Comparison of ENCODE assay signal across 1 cellular context in the genomic region with DNA sequence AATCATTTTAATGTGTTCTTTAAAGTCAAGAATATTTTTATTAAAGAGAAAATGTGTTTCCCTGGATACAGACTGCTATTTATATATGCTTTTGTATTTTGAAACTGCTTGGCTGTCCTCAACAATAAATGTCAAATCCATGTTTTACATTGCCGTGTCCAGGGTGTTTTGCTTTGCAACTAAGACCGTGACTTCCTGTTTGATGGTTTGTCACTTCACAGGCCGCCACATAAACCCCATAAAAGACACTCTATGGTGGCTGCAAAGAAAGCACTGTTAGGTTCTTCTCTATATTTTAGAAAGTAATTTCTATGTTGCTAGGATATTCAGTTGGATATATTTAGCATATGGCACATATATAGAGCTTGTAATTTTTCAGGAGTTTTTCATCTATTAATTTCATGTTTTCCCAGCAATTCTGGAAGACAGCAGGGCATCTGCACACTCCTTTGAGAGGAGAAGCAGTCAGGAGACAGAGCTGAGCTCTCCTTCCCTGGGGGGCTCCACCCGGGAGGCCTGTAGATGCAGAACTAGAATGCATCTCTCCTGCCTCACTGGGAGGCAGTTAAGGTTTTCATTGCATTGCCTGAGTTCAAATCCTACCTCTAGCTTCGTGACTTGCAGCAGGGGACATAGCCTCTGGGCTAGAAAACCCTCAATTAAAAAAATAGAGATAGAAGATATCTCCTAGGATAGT.
A peak's percentile ranks its signal among the peaks of the same experiment; 100 is the strongest.
TF ChIP-seq lines count a peak whose summit lies in the region.

No MANE protein-coding gene starts in this region.

TF ChIP-seq in GM12878, 131 proteins besides CTCF, POLR2A, EP300 and RAD21:
- TF ChIP-seq, protein P1, sequence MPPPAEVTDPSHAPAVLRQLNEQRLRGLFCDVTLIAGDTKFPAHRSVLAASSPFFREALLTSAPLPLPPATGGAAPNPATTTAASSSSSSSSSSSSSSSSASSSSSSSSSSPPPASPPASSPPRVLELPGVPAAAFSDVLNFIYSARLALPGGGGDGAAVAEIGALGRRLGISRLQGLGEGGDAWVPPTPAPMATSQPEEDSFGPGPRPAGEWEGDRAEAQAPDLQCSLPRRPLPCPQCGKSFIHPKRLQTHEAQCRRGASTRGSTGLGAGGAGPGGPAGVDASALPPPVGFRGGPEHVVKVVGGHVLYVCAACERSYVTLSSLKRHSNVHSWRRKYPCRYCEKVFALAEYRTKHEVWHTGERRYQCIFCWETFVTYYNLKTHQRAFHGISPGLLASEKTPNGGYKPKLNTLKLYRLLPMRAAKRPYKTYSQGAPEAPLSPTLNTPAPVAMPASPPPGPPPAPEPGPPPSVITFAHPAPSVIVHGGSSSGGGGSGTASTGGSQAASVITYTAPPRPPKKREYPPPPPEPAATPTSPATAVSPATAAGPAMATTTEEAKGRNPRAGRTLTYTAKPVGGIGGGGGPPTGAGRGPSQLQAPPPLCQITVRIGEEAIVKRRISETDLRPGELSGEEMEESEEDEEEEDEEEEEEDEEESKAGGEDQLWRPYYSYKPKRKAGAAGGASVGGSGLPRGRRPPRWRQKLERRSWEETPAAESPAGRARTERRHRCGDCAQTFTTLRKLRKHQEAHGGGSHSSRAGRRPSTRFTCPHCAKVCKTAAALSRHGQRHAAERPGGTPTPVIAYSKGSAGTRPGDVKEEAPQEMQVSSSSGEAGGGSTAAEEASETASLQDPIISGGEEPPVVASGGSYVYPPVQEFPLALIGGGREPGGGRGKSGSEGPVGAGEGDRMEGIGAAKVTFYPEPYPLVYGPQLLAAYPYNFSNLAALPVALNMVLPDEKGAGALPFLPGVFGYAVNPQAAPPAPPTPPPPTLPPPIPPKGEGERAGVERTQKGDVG (CRISPR knock-in tag; IDR thresholded peaks at IDR 0.05): no peak
- TF ChIP-seq ASH2L (IDR thresholded peaks at IDR 0.05; ENCODE audit: borderline replicate concordance, low read depth): no peak
- TF ChIP-seq, protein P2, sequence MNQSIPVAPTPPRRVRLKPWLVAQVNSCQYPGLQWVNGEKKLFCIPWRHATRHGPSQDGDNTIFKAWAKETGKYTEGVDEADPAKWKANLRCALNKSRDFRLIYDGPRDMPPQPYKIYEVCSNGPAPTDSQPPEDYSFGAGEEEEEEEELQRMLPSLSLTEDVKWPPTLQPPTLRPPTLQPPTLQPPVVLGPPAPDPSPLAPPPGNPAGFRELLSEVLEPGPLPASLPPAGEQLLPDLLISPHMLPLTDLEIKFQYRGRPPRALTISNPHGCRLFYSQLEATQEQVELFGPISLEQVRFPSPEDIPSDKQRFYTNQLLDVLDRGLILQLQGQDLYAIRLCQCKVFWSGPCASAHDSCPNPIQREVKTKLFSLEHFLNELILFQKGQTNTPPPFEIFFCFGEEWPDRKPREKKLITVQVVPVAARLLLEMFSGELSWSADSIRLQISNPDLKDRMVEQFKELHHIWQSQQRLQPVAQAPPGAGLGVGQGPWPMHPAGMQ (IDR thresholded peaks at IDR 0.05; ENCODE audit: borderline replicate concordance): no peak
- TF ChIP-seq BACH1 (IDR thresholded peaks at IDR 0.05; ENCODE audit: borderline replicate concordance): no peak
- TF ChIP-seq SMARCA5 (IDR thresholded peaks at IDR 0.05): no peak
- no peak for TF ChIP-seq BRCA1 (IDR thresholded peaks at IDR 0.05; ENCODE audit: low read depth, low read length)
- TF ChIP-seq EED (IDR thresholded peaks at IDR 0.05; ENCODE audit: low read depth): no peak
- TF ChIP-seq, protein P3, sequence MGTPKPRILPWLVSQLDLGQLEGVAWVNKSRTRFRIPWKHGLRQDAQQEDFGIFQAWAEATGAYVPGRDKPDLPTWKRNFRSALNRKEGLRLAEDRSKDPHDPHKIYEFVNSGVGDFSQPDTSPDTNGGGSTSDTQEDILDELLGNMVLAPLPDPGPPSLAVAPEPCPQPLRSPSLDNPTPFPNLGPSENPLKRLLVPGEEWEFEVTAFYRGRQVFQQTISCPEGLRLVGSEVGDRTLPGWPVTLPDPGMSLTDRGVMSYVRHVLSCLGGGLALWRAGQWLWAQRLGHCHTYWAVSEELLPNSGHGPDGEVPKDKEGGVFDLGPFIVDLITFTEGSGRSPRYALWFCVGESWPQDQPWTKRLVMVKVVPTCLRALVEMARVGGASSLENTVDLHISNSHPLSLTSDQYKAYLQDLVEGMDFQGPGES (IDR thresholded peaks at IDR 0.05): no peak
- TF ChIP-seq LARP7 (IDR thresholded peaks at IDR 0.05): no peak
- TF ChIP-seq BHLHE40 (IDR thresholded peaks at IDR 0.05; ENCODE audit: borderline replicate concordance in 1 of 2, low read depth in 2 of 2, low read length in 1 of 2): peak; percentile 74 to 87
- TF ChIP-seq, protein P4, sequence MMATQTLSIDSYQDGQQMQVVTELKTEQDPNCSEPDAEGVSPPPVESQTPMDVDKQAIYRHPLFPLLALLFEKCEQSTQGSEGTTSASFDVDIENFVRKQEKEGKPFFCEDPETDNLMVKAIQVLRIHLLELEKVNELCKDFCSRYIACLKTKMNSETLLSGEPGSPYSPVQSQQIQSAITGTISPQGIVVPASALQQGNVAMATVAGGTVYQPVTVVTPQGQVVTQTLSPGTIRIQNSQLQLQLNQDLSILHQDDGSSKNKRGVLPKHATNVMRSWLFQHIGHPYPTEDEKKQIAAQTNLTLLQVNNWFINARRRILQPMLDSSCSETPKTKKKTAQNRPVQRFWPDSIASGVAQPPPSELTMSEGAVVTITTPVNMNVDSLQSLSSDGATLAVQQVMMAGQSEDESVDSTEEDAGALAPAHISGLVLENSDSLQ (IDR thresholded peaks at IDR 0.05): peak; percentile 41; the same call in 1 of the 2 replicates
- TF ChIP-seq RUNX3 (IDR thresholded peaks at IDR 0.05; ENCODE audit: low read length): peak; percentile 71
- TF ChIP-seq, protein P5, sequence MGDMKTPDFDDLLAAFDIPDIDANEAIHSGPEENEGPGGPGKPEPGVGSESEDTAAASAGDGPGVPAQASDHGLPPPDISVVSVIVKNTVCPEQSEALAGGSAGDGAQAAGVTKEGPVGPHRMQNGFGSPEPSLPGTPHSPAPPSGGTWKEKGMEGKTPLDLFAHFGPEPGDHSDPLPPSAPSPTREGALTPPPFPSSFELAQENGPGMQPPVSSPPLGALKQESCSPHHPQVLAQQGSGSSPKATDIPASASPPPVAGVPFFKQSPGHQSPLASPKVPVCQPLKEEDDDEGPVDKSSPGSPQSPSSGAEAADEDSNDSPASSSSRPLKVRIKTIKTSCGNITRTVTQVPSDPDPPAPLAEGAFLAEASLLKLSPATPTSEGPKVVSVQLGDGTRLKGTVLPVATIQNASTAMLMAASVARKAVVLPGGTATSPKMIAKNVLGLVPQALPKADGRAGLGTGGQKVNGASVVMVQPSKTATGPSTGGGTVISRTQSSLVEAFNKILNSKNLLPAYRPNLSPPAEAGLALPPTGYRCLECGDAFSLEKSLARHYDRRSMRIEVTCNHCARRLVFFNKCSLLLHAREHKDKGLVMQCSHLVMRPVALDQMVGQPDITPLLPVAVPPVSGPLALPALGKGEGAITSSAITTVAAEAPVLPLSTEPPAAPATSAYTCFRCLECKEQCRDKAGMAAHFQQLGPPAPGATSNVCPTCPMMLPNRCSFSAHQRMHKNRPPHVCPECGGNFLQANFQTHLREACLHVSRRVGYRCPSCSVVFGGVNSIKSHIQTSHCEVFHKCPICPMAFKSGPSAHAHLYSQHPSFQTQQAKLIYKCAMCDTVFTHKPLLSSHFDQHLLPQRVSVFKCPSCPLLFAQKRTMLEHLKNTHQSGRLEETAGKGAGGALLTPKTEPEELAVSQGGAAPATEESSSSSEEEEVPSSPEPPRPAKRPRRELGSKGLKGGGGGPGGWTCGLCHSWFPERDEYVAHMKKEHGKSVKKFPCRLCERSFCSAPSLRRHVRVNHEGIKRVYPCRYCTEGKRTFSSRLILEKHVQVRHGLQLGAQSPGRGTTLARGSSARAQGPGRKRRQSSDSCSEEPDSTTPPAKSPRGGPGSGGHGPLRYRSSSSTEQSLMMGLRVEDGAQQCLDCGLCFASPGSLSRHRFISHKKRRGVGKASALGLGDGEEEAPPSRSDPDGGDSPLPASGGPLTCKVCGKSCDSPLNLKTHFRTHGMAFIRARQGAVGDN (IDR thresholded peaks at IDR 0.05): 0 out of 2 replicates have a peak, but pooled peaks have one; percentile 58
- no peak for TF ChIP-seq NR2C2 (IDR thresholded peaks at IDR 0.05; ENCODE audit: borderline replicate concordance, control insufficient read depth, insufficient read length, low read depth)
- no peak for TF ChIP-seq RAD51 (IDR thresholded peaks at IDR 0.05)
- no peak for TF ChIP-seq JUNB (IDR thresholded peaks at IDR 0.05)
- no peak for TF ChIP-seq MTA2 (IDR thresholded peaks at IDR 0.05; ENCODE audit: low read depth)
TF ChIP-seq in GM12878: peak in this region for 4.
